Comparison of ENCODE assay signal across 8 cellular contexts in genomic region chr21:42220138-42220701, GRCh38. TPM values are rescaled to one million over a fixed set of nuclear protein-coding genes. Genes with fewer than 3 reads are reported as not detected.
A peak's percentile ranks its signal among the peaks of the same experiment; 100 is the strongest.
DNase-seq lines count a peak whose midpoint lies in the region; ATAC-seq and TF ChIP-seq lines count a peak whose summit lies in the region.

No MANE protein-coding gene starts in this region.

- H3K9me3 ChIP-seq in CD4-positive, CD25-positive, alpha-beta regulatory T cell (ENCODE audit: control insufficient read depth in 2 of 2, low read length in 2 of 2): no peaks in the 10 kb centered on the region
- no peaks in the 10 kb centered on the region for H3K9me3 ChIP-seq in ectodermal cell (ENCODE audit: control insufficient read depth, low read length)

- 3 to 5% methylated on average over 26 of the region's 26 CpGs for WGBS in ectodermal cell, 2 experiments
- WGBS in lower leg skin, 2 donors: 0 to 1% methylated on average over 26 of the region's 26 CpGs

- CTCF ChIA-PET in activated CD4-positive, alpha-beta memory T cell treated with anti-CD3 and anti-CD28 coated beads, Interleukin-2, amount 10 ng/mL, durations not matched to agents 7 days and 5 days (lab: Charles Lee): interaction anchor here (0.6 to 3.7 kb wide), 16 partner anchors 8 to 124 kb away, joined by 3 to 44 read pairs (median 5); no protein-coding TSS in a partner anchor

- peak; percentile 89 to 93 for ATAC-seq in CD4-positive, CD25-positive, alpha-beta regulatory T cell (ENCODE audit: low read depth in 2 of 2)
- ATAC-seq in GM21528 (IDR thresholded peaks at IDR 0.05; ENCODE audit: low FRiP score, unreplicated experiment): peak; percentile 49

- no peaks in the 10 kb centered on the region for H3K36me3 ChIP-seq in CD4-positive, CD25-positive, alpha-beta regulatory T cell (ENCODE audit: control insufficient read depth, insufficient read depth, low read length)
- H3K36me3 ChIP-seq in ectodermal cell (ENCODE audit: control insufficient read depth, insufficient read depth, low read length): no peaks in the 10 kb centered on the region

- peak; percentile 69 to 94 (median 91) for DNase-seq in CD4-positive, CD25-positive, alpha-beta regulatory T cell
- DNase-seq in NCI-H2171 treated with DMSO at 0.1 percent for 48 hours (lab: John Stamatoyannopoulos, UW): peak; percentile 95
- peak; percentile 79 for DNase-seq in activated CD4-positive, alpha-beta memory T cell treated with anti-CD3 and anti-CD28 coated beads, Interleukin-2, amount 10 ng/mL, durations not matched to agents 7 days and 5 days
- DNase-seq in lower leg skin (ENCODE audit: low spot score in 2 of 2): peak in 1 of 2 donors; percentile 71
- DNase-seq in stimulated activated CD4-positive, alpha-beta T cell treated with anti-CD3 and anti-CD28 coated beads, TNF-alpha, amount 100 ng/mL, for 4 hours (ENCODE audit: low read depth in 3 of 3): peak in 2 of 3 experiments; percentile 37 to 38
- no peak for DNase-seq in NOMO-1 treated with DMSO at 0.1 percent for 48 hours (lab: John Stamatoyannopoulos, UW; ENCODE audit: unreplicated experiment)

- peaks cover 0 to 4% (median 2%) of the 10 kb centered on the region in 7 donors for H3K9me3 Mint-ChIP-seq in CD4-positive, CD25-positive, alpha-beta regulatory T cell
- H3K9me3 Mint-ChIP-seq in activated CD4-positive, alpha-beta memory T cell treated with anti-CD3 and anti-CD28 coated beads, Interleukin-2, amount 10 ng/mL, durations not matched to agents 7 days and 5 days: peaks cover 18% of the 10 kb centered on the region

- peaks cover 4% of the 10 kb centered on the region for H3K27me3 Mint-ChIP-seq in CD4-positive, CD25-positive, alpha-beta regulatory T cell
- H3K27me3 Mint-ChIP-seq in activated CD4-positive, alpha-beta memory T cell treated with anti-CD3 and anti-CD28 coated beads, Interleukin-2, amount 10 ng/mL, durations not matched to agents 7 days and 5 days: peaks cover 4% of the 10 kb centered on the region

- H3K4me1 ChIP-seq in CD4-positive, CD25-positive, alpha-beta regulatory T cell (ENCODE audit: control insufficient read depth, insufficient read depth, low read length, poor library complexity, severe bottlenecking): peaks cover 28% of the 10 kb centered on the region
- no peaks in the 10 kb centered on the region for H3K4me1 ChIP-seq in ectodermal cell (ENCODE audit: control insufficient read depth, insufficient read depth, low read length)

- H3K27ac ChIP-seq in CD4-positive, CD25-positive, alpha-beta regulatory T cell (ENCODE audit: insufficient read depth, low read length, poor library complexity, severe bottlenecking): peak overlapping the region; percentile 86
- H3K27ac ChIP-seq in ectodermal cell (ENCODE audit: insufficient read depth, low read depth, low read length, poor library complexity, severe bottlenecking): no peak overlapping the region

- intact Hi-C loops in lower leg skin (cut with DNase I; ENCODE audit: low total_unique reads): no loop called here

- no peak for TF ChIP-seq POLR2A in lower leg skin (IDR thresholded peaks at IDR 0.05)

- no peaks in the 10 kb centered on the region for H3K27me3 ChIP-seq in CD4-positive, CD25-positive, alpha-beta regulatory T cell (ENCODE audit: control insufficient read depth, insufficient read depth, low read length)
- H3K27me3 ChIP-seq in ectodermal cell (ENCODE audit: control insufficient read depth, insufficient read depth, low read length, poor library complexity, severe bottlenecking): peaks cover 74% of the 10 kb centered on the region

- peak overlapping the region; percentile 94 for H3K4me3 ChIP-seq in CD4-positive, CD25-positive, alpha-beta regulatory T cell (ENCODE audit: low read depth, low read length)
- H3K4me3 ChIP-seq in ectodermal cell (ENCODE audit: insufficient read depth, low read depth, low read length) (peak overlapping the region; percentile 38), lower leg skin (ENCODE audit: low read depth, poor library complexity, severe bottlenecking) (peak overlapping the region; percentile 86)

- H3K4me3 Mint-ChIP-seq in CD4-positive, CD25-positive, alpha-beta regulatory T cell: peak overlapping the region; percentile 89 to 94 (median 93)
- H3K4me3 Mint-ChIP-seq in activated CD4-positive, alpha-beta memory T cell treated with anti-CD3 and anti-CD28 coated beads, Interleukin-2, amount 10 ng/mL, durations not matched to agents 7 days and 5 days: peak overlapping the region; percentile 82

- no peak for TF ChIP-seq CTCF in lower leg skin (IDR thresholded peaks at IDR 0.05)

- peaks cover 17% of the 10 kb centered on the region for H3K36me3 Mint-ChIP-seq in CD4-positive, CD25-positive, alpha-beta regulatory T cell
- H3K36me3 Mint-ChIP-seq in activated CD4-positive, alpha-beta memory T cell treated with anti-CD3 and anti-CD28 coated beads, Interleukin-2, amount 10 ng/mL, durations not matched to agents 7 days and 5 days (ENCODE audit: low read depth): peaks cover 23% of the 10 kb centered on the region

- POLR2A ChIA-PET in activated CD4-positive, alpha-beta memory T cell treated with anti-CD3 and anti-CD28 coated beads, Interleukin-2, amount 10 ng/mL, durations not matched to agents 7 days and 5 days (lab: Charles Lee): interaction anchor here (0.6 to 4.5 kb wide), 24 partner anchors 9 to 295 kb away, joined by 3 to 156 read pairs (median 4); no protein-coding TSS in a partner anchor

- peaks cover under 1 to 44% (median 30%) of the 10 kb centered on the region in 4 donors for H3K4me1 Mint-ChIP-seq in CD4-positive, CD25-positive, alpha-beta regulatory T cell
- peaks cover 15% of the 10 kb centered on the region for H3K4me1 Mint-ChIP-seq in activated CD4-positive, alpha-beta memory T cell treated with anti-CD3 and anti-CD28 coated beads, Interleukin-2, amount 10 ng/mL, durations not matched to agents 7 days and 5 days

- peak overlapping the region; percentile 76 to 96 (median 92) for H3K27ac Mint-ChIP-seq in CD4-positive, CD25-positive, alpha-beta regulatory T cell
- H3K27ac Mint-ChIP-seq in activated CD4-positive, alpha-beta memory T cell treated with anti-CD3 and anti-CD28 coated beads, Interleukin-2, amount 10 ng/mL, durations not matched to agents 7 days and 5 days: peak overlapping the region; percentile 84

RNA-seq across cellular contexts. Expression of gene ABCG1, which starts 1.3 kb away (rescaled TPM):
- 86.3 TPM for total RNA-seq in CD4-positive, CD25-positive, alpha-beta regulatory T cell
- polyA plus RNA-seq in CD4-positive, CD25-positive, alpha-beta regulatory T cell: 10 to 100 TPM; 17.0 to 43.1 (median 23.5) TPM
- 10 to 100 TPM; 23.7 to 25.3 TPM for total RNA-seq in activated CD4-positive, alpha-beta memory T cell treated with anti-CD3 and anti-CD28 coated beads, Interleukin-2, amount 10 ng/mL, durations not matched to agents 7 days and 5 days
- polyA plus RNA-seq in ectodermal cell (2013, experiment 1 of 4): 1.1 TPM
- polyA plus RNA-seq in ectodermal cell (2013, experiment 2 of 4): 1.0 TPM
- polyA plus RNA-seq in ectodermal cell (2013, experiment 3 of 4): 0.48 TPM
- polyA plus RNA-seq in ectodermal cell (2013, experiment 4 of 4): 0.57 TPM
- total RNA-seq in lower leg skin: 10 to 100 TPM; 49.4 to 80.2 (median 52.7) TPM

Comparison
In these comparisons a context has a peak if more than half of its experiments do, and no peak if none do; other contexts are left out.
1. H3K4me3 ChIP-seq: peak in every context shown above with its lines; median percentile 94 in CD4-positive, CD25-positive, alpha-beta regulatory T cell; 86 in lower leg skin; 38 in ectodermal cell.